Comparison of ENCODE assay signal across 8 cellular contexts in genomic region chr2:127387655-127388422, GRCh38. TPM values are rescaled to one million over a fixed set of nuclear protein-coding genes. Genes with fewer than 3 reads are reported as not detected.
DNase-seq lines count a peak whose midpoint lies in the region; ATAC-seq and TF ChIP-seq lines count a peak whose summit lies in the region.

Gene MAP3K2, minus strand, starts transcription at chr2:127387975. Its CDS starts 44,846 bp downstream, at chr2:127343129.

- DNase-seq in NCI-H774 (lab: John Stamatoyannopoulos, UW) (peak; percentile 93), dermis microvascular lymphatic vessel endothelial cell (ENCODE audit: low read depth in 2 of 2) (peak; percentile 76 to 95), right lobe of liver (peak; percentile 96 to 97 (median 96))
- peak; percentile 93 for DNase-seq in activated CD4-positive, alpha-beta memory T cell treated with anti-CD3 and anti-CD28 coated beads for 36 hours
- peak; percentile 91 for DNase-seq in stimulated activated CD4-positive, alpha-beta T cell treated with anti-CD3 and anti-CD28 coated beads, Interleukin-4, amount 100 ng/mL, for 24 hours

- peak; percentile 96 for TF ChIP-seq POLR2A in right lobe of liver (IDR thresholded peaks at IDR 0.05)

- H3K9me3 Mint-ChIP-seq in activated CD4-positive, alpha-beta memory T cell treated with anti-CD3 and anti-CD28 coated beads for 36 hours: no peaks in the 10 kb centered on the region

- H3K4me1 Mint-ChIP-seq in activated CD4-positive, alpha-beta memory T cell treated with anti-CD3 and anti-CD28 coated beads for 36 hours (ENCODE audit: low read depth): peaks cover 72% of the 10 kb centered on the region

- peak within 1 kb of the TSS; percentile 80 to 91 (median 89) for H3K4me3 ChIP-seq in right lobe of liver

- H3K4me1 ChIP-seq in right lobe of liver: peaks cover 0 to 40% (median 8%) of the 10 kb centered on the region in 4 donors

- intact Hi-C loops in activated CD4-positive, alpha-beta memory T cell treated with anti-CD3 and anti-CD28 coated beads for 36 hours (cut with micrococcal nuclease): loop anchor here (1.0 to 5.0 kb wide), 10 partner anchors 10 to 639 kb away; partner anchors contain the start of genes ERCC3, IWS1, SAP130 and SFT2D3
- intact Hi-C loops in right lobe of liver (cut with DNase I): no loop called here

- no peaks in the 10 kb centered on the region for H3K27me3 ChIP-seq in right lobe of liver

- no peaks in the 10 kb centered on the region for H3K27me3 Mint-ChIP-seq in activated CD4-positive, alpha-beta memory T cell treated with anti-CD3 and anti-CD28 coated beads for 36 hours

- H3K27ac ChIP-seq in C4-2B (peak within 1 kb of the TSS; percentile 94), right lobe of liver (peak within 1 kb of the TSS; percentile 99 to 100 (median 100))

- H3K9me3 ChIP-seq in right lobe of liver: no peaks in the 10 kb centered on the region

- TF ChIP-seq CTCF in C4-2B (conservative IDR thresholded peaks at IDR 0.05) (no peak; the same call in 1 of the 2 replicates), right lobe of liver (IDR thresholded peaks at IDR 0.05) (peak in 1 of 4 donors; percentile 4)

- peak; percentile 71 for ATAC-seq in GM19372 (IDR thresholded peaks at IDR 0.05; ENCODE audit: low read depth, unreplicated experiment)
- ATAC-seq in HG03521 (IDR thresholded peaks at IDR 0.05; ENCODE audit: unreplicated experiment): peak; percentile 74
- peak; percentile 85 to 96 (median 90) for ATAC-seq in right lobe of liver

- H3K27ac Mint-ChIP-seq in activated CD4-positive, alpha-beta memory T cell treated with anti-CD3 and anti-CD28 coated beads for 36 hours: peak within 1 kb of the TSS; percentile 96

- no peaks in the 10 kb centered on the region for H3K36me3 ChIP-seq in right lobe of liver

- CTCF ChIA-PET in activated CD4-positive, alpha-beta memory T cell treated with anti-CD3 and anti-CD28 coated beads for 36 hours (lab: Charles Lee): interaction anchor here (0.7 to 2.3 kb wide), 6 partner anchors 23 to 92 kb away, joined by 3 to 11 read pairs (median 6); no protein-coding TSS in a partner anchor

- peaks cover 2% of the 10 kb centered on the region for H3K36me3 Mint-ChIP-seq in activated CD4-positive, alpha-beta memory T cell treated with anti-CD3 and anti-CD28 coated beads for 36 hours

- POLR2A ChIA-PET in activated CD4-positive, alpha-beta memory T cell treated with anti-CD3 and anti-CD28 coated beads for 36 hours (lab: Charles Lee): interaction anchor here (1.3 to 2.3 kb wide), 5 partner anchors 11 to 94 kb away, joined by 6 to 21 read pairs (median 7); partner anchors contain the start of gene ERCC3

- peak within 1 kb of the TSS; percentile 88 for H3K4me3 Mint-ChIP-seq in activated CD4-positive, alpha-beta memory T cell treated with anti-CD3 and anti-CD28 coated beads for 36 hours

- 3% methylated on average over 12 of the region's 100 CpGs for WGBS in right lobe of liver (ENCODE audit: insufficient coverage, low coverage, low lambda C conversion rate, missing lambda C conversion rate)

RNA-seq across cellular contexts. Expression of gene MAP3K2, which starts in this region (rescaled TPM):
- 10 to 100 TPM; 33.4 to 34.9 TPM for total RNA-seq in activated CD4-positive, alpha-beta memory T cell treated with anti-CD3 and anti-CD28 coated beads for 36 hours
- 13.2 and 19.1 TPM in 2 replicates for total RNA-seq in dermis microvascular lymphatic vessel endothelial cell
- total RNA-seq in right lobe of liver: 10 to 100 TPM; 28.6 to 45.1 (median 39.8) TPM

Comparison
In these comparisons a context has a peak if more than half of its experiments do, and no peak if none do; other contexts are left out.
1. Peak in every context shown above with its lines: DNase-seq, ATAC-seq, H3K4me3 ChIP-seq and H3K27ac ChIP-seq.